Comparison of ENCODE assay signal across 1 cellular context in genomic region chr14:50060871-50061663, GRCh38.
TF ChIP-seq lines count a peak whose summit lies in the region.

No MANE protein-coding gene starts in this region.

TF ChIP-seq in GM12878, 131 proteins besides CTCF, POLR2A, EP300 and RAD21 (continued from another document):
- TF ChIP-seq POU2F2 (IDR thresholded peaks at IDR 0.05; ENCODE audit: borderline replicate concordance, low read depth, low read length) (0 out of 3 replicates have a peak, but pooled peaks have one; percentile 63), SIN3A (IDR thresholded peaks at IDR 0.05; ENCODE audit: low read depth, low read length) (no peak), TCF3 (IDR thresholded peaks at IDR 0.05; ENCODE audit: borderline replicate concordance, insufficient read depth, low read depth, low read length) (0 out of 2 replicates have a peak, but pooled peaks have one; percentile 9), SRF (IDR thresholded peaks at IDR 0.05; ENCODE audit: low read depth in 2 of 2, low read length in 2 of 2) (no peak), ZNF24 (IDR thresholded peaks at IDR 0.05) (no peak), RCOR1 (conservative IDR thresholded peaks at IDR 0.05; ENCODE audit: low read depth, low read length) (no peak), SMARCA5 (IDR thresholded peaks at IDR 0.05) (no peak), MLLT1 (IDR thresholded peaks at IDR 0.05) (no peak), POLR2AphosphoS2 (IDR thresholded peaks at IDR 0.05; ENCODE audit: low read depth, low read length) (no peak), ZSCAN29 (IDR thresholded peaks at IDR 0.05) (no peak), ATF2 (IDR thresholded peaks at IDR 0.05; ENCODE audit: low read length) (peak; percentile 78; the same call in 1 of the 2 replicates), RB1 (IDR thresholded peaks at IDR 0.05; ENCODE audit: borderline replicate concordance) (no peak), ZBED1 (IDR thresholded peaks at IDR 0.05; ENCODE audit: borderline replicate concordance) (peak; percentile 55), SMAD1 (IDR thresholded peaks at IDR 0.05; ENCODE audit: low read depth, partially characterized antibody) (no peak), NBN (IDR thresholded peaks at IDR 0.05) (no peak), ZZZ3 (IDR thresholded peaks at IDR 0.05; ENCODE audit: control insufficient read depth, insufficient read length, low read depth) (no peak), ESRRA (IDR thresholded peaks at IDR 0.05; ENCODE audit: low read length) (no peak), GABPA (IDR thresholded peaks at IDR 0.05; ENCODE audit: low read depth) (no peak), MEF2B (IDR thresholded peaks at IDR 0.05; ENCODE audit: partially characterized antibody, poor library complexity, severe bottlenecking) (peak; percentile 62), POLR2AphosphoS5 (IDR thresholded peaks at IDR 0.05; ENCODE audit: low read length) (no peak), PBX3 (IDR thresholded peaks at IDR 0.05; ENCODE audit: insufficient replicate concordance, low read depth, low read length) (no peak), HDAC6 (IDR thresholded peaks at IDR 0.05; ENCODE audit: unreplicated experiment) (no peak), USF2 (IDR thresholded peaks at IDR 0.05; ENCODE audit: borderline replicate concordance, low read depth, low read length) (no peak; the same call in 1 of the 2 replicates), ETV6 (conservative IDR thresholded peaks at IDR 0.05 in 1 of 2, IDR thresholded peaks at IDR 0.05 in 1 of 2; ENCODE audit: borderline replicate concordance in 1 of 2, low read depth in 1 of 2) (peak in 1 of 2 experiments; percentile 74; a peak in 2 of 4 replicates), SIX5 (IDR thresholded peaks at IDR 0.05; ENCODE audit: low read depth, low read length, severe bottlenecking) (no peak), MYC (IDR thresholded peaks at IDR 0.05; ENCODE audit: insufficient read depth, insufficient read length, insufficient replicate concordance, low read length, severe bottlenecking) (no peak), BMI1 (IDR thresholded peaks at IDR 0.05; ENCODE audit: borderline replicate concordance) (no peak), ZNF207 (IDR thresholded peaks at IDR 0.05; ENCODE audit: borderline replicate concordance) (no peak), WRNIP1 (IDR thresholded peaks at IDR 0.05; ENCODE audit: borderline replicate concordance, low read depth, low read length) (no peak; the same call in 1 of the 2 replicates), RAD51 (IDR thresholded peaks at IDR 0.05) (no peak), FOS (IDR thresholded peaks at IDR 0.05; ENCODE audit: borderline replicate concordance, extremely low read depth, insufficient read length) (no peak), SREBF1 (IDR thresholded peaks at IDR 0.05; ENCODE audit: low read length) (no peak), IRF5 (IDR thresholded peaks at IDR 0.05; ENCODE audit: borderline replicate concordance) (no peak), GATAD2B (conservative IDR thresholded peaks at IDR 0.05; ENCODE audit: low read depth) (no peak), EGR1 (IDR thresholded peaks at IDR 0.05; ENCODE audit: borderline replicate concordance in 1 of 2, low read depth in 2 of 2, low read length in 2 of 2) (no peak; a peak in 1 of 3 replicates)
- TF ChIP-seq, protein P1, sequence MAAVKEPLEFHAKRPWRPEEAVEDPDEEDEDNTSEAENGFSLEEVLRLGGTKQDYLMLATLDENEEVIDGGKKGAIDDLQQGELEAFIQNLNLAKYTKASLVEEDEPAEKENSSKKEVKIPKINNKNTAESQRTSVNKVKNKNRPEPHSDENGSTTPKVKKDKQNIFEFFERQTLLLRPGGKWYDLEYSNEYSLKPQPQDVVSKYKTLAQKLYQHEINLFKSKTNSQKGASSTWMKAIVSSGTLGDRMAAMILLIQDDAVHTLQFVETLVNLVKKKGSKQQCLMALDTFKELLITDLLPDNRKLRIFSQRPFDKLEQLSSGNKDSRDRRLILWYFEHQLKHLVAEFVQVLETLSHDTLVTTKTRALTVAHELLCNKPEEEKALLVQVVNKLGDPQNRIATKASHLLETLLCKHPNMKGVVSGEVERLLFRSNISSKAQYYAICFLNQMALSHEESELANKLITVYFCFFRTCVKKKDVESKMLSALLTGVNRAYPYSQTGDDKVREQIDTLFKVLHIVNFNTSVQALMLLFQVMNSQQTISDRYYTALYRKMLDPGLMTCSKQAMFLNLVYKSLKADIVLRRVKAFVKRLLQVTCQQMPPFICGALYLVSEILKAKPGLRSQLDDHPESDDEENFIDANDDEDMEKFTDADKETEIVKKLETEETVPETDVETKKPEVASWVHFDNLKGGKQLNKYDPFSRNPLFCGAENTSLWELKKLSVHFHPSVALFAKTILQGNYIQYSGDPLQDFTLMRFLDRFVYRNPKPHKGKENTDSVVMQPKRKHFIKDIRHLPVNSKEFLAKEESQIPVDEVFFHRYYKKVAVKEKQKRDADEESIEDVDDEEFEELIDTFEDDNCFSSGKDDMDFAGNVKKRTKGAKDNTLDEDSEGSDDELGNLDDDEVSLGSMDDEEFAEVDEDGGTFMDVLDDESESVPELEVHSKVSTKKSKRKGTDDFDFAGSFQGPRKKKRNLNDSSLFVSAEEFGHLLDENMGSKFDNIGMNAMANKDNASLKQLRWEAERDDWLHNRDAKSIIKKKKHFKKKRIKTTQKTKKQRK (IDR thresholded peaks at IDR 0.05; ENCODE audit: low read depth, low read length) = no peak
- TF ChIP-seq, protein P2, sequence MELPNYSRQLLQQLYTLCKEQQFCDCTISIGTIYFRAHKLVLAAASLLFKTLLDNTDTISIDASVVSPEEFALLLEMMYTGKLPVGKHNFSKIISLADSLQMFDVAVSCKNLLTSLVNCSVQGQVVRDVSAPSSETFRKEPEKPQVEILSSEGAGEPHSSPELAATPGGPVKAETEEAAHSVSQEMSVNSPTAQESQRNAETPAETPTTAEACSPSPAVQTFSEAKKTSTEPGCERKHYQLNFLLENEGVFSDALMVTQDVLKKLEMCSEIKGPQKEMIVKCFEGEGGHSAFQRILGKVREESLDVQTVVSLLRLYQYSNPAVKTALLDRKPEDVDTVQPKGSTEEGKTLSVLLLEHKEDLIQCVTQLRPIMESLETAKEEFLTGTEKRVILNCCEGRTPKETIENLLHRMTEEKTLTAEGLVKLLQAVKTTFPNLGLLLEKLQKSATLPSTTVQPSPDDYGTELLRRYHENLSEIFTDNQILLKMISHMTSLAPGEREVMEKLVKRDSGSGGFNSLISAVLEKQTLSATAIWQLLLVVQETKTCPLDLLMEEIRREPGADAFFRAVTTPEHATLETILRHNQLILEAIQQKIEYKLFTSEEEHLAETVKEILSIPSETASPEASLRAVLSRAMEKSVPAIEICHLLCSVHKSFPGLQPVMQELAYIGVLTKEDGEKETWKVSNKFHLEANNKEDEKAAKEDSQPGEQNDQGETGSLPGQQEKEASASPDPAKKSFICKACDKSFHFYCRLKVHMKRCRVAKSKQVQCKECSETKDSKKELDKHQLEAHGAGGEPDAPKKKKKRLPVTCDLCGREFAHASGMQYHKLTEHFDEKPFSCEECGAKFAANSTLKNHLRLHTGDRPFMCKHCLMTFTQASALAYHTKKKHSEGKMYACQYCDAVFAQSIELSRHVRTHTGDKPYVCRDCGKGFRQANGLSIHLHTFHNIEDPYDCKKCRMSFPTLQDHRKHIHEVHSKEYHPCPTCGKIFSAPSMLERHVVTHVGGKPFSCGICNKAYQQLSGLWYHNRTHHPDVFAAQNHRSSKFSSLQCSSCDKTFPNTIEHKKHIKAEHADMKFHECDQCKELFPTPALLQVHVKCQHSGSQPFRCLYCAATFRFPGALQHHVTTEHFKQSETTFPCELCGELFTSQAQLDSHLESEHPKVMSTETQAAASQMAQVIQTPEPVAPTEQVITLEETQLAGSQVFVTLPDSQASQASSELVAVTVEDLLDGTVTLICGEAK (IDR thresholded peaks at IDR 0.05; ENCODE audit: borderline replicate concordance) = no peak
- TF ChIP-seq, protein P3, sequence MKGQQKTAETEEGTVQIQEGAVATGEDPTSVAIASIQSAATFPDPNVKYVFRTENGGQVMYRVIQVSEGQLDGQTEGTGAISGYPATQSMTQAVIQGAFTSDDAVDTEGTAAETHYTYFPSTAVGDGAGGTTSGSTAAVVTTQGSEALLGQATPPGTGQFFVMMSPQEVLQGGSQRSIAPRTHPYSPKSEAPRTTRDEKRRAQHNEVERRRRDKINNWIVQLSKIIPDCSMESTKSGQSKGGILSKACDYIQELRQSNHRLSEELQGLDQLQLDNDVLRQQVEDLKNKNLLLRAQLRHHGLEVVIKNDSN (IDR thresholded peaks at IDR 0.05; ENCODE audit: borderline replicate concordance, extremely low read length, insufficient read depth, low read depth, low read length) = no peak
- TF ChIP-seq, protein P4, sequence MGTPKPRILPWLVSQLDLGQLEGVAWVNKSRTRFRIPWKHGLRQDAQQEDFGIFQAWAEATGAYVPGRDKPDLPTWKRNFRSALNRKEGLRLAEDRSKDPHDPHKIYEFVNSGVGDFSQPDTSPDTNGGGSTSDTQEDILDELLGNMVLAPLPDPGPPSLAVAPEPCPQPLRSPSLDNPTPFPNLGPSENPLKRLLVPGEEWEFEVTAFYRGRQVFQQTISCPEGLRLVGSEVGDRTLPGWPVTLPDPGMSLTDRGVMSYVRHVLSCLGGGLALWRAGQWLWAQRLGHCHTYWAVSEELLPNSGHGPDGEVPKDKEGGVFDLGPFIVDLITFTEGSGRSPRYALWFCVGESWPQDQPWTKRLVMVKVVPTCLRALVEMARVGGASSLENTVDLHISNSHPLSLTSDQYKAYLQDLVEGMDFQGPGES (IDR thresholded peaks at IDR 0.05) = no peak
- TF ChIP-seq, protein P5, sequence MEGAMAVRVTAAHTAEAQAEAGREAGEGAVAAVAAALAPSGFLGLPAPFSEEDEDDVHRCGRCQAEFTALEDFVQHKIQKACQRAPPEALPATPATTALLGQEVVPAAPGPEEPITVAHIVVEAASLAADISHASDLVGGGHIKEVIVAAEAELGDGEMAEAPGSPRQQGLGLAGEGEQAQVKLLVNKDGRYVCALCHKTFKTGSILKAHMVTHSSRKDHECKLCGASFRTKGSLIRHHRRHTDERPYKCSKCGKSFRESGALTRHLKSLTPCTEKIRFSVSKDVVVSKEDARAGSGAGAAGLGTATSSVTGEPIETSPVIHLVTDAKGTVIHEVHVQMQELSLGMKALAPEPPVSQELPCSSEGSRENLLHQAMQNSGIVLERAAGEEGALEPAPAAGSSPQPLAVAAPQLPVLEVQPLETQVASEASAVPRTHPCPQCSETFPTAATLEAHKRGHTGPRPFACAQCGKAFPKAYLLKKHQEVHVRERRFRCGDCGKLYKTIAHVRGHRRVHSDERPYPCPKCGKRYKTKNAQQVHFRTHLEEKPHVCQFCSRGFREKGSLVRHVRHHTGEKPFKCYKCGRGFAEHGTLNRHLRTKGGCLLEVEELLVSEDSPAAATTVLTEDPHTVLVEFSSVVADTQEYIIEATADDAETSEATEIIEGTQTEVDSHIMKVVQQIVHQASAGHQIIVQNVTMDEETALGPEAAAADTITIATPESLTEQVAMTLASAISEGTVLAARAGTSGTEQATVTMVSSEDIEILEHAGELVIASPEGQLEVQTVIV (IDR thresholded peaks at IDR 0.05; ENCODE audit: borderline replicate concordance, partially characterized antibody) = no peak
